ENCODE assay signal across 1 cellular context in the genomic region with DNA sequence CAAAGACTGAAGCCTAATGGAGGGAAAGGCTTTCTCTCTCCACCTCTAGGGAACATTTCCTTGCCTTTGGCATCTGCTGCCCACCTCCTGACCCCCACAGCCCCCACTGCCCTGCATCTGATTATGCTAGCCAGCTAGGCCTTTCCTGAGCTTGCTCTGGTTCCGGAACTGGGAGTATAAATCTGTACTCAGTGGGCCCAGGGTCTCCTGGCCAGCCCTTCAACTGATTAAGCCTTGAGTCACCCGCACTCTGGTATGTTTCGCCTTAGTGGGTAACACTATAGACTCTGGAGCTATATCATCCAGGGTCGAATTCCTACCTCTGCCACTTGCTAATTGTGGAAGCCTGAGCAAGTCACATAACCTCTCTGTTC.
TF ChIP-seq lines count a peak whose summit lies in the region.

No MANE protein-coding gene starts in this region.

TF ChIP-seq in IMR-90, 13 proteins besides CTCF, POLR2A, EP300 and RAD21:
- TF ChIP-seq RCOR1 (IDR thresholded peaks at IDR 0.05; ENCODE audit: insufficient replicate concordance, low read length) (no peak), MXI1 (IDR thresholded peaks at IDR 0.05; ENCODE audit: borderline replicate concordance, low read depth, low read length) (no peak), NFE2L2 (IDR thresholded peaks at IDR 0.05; ENCODE audit: low read depth, low read length) (no peak), USF2 (IDR thresholded peaks at IDR 0.05; ENCODE audit: low read depth, low read length) (no peak), MAZ (IDR thresholded peaks at IDR 0.05; ENCODE audit: borderline replicate concordance, low read depth, low read length) (no peak), MAFK (IDR thresholded peaks at IDR 0.05; ENCODE audit: low read depth, low read length) (no peak), BHLHE40 (IDR thresholded peaks at IDR 0.05; ENCODE audit: low read depth, low read length) (no peak), FOS (IDR thresholded peaks at IDR 0.05; ENCODE audit: low read depth, low read length) (no peak), CEBPB (IDR thresholded peaks at IDR 0.05; ENCODE audit: low read depth, low read length) (no peak), SMC3 (IDR thresholded peaks at IDR 0.05; ENCODE audit: low read depth, low read length) (no peak)
